ENCODE assay signal across 20 cellular contexts in the genomic region with DNA sequence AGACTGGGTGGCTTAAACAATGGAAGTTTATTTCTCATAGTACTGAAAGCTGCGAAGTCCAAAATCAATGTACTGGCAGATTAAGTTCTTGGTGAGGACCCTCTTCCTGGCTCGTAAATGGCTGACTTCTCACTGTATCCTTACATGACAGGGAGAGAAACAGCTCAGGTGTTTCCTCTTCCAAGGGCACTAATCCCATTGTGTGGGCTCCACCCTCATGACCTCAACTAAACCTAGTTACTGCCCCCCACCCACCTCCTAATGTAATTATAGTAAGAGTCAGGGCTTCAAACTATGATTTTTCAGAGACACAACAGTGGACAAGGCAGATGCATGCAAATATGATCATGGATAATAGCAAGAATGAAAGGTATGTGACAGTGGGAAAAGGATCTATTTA.
"Had no signal": no experiment of that assay in that cellular context is flagged by ENCODE, and none has a peak within 500 bp of the region (broad histone marks: within the 10 kb centered on the region; RNA-seq: fewer than 3 reads in every experiment).

No MANE protein-coding gene starts in this region.

- H3K27ac ChIP-seq: SJSA1, SK-N-MC had no signal

- H3K4me1 Mint-ChIP-seq: IgD-negative memory B cell had no signal

- FAIRE-seq: RCC 7860 had no signal

- H3K9me3 Mint-ChIP-seq: IgD-negative memory B cell had no signal

- H3K4me3 Mint-ChIP-seq: IgD-negative memory B cell had no signal

- DNase-seq: KBM-7, MV-4-11, NCI-H1048, NCI-H1105, NCI-H1417, NCI-H1436 treated with DMSO at 0.1 percent for 48 hours, NCI-H1694, NCI-H187 treated with DMSO at 0.1 percent for 48 hours, NCI-H2029 treated with DMSO at 0.1 percent for 48 hours, NCI-H345, NCI-H446 treated with DMSO at 0.1 percent for 48 hours, NCI-H510A treated with DMSO at 0.1 percent for 48 hours, NCI-H526, Right ventricle myocardium superior, RPMI8226, SIG-M5 had no signal

- H3K4me3 ChIP-seq: SJSA1, SK-N-MC had no signal

- H3K27me3 ChIP-seq: SJSA1 had no signal

- H3K9me3 ChIP-seq: SJSA1 had no signal

- H3K27me3 Mint-ChIP-seq: IgD-negative memory B cell had no signal

- H3K27ac Mint-ChIP-seq: IgD-negative memory B cell had no signal
